Comparison of ENCODE assay signal across 33 cellular contexts in the genomic region with DNA sequence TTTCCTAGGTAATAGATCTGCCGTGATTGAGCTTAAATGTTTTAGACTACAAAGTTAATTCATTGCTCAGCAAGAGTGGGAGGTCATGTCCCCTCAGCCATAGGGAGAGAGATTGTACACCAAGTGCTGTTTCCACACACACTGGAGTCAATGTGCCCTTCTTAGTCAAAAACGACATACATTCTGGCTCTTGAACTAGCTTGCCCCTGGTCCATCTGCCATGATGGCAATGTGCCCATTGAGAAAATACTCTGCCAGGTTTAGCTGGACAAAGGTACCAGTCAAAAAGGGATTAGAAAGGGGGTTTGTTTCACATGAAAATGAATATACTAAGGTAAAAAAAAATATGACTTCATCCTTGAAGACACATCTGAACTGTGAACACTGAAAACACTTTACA.
"Had no signal": no experiment of that assay in that cellular context is flagged by ENCODE, and none has a peak within 500 bp of the region (broad histone marks: within the 10 kb centered on the region; RNA-seq: fewer than 3 reads in every experiment).

No MANE protein-coding gene starts in this region.

- ATAC-seq: activated CD8-positive, alpha-beta memory T cell treated with anti-CD3 and anti-CD28 coated beads, Interleukin-2, amount 10 ng/mL, durations not matched to agents 7 days and 5 days had no signal

- H3K4me3 Mint-ChIP-seq: activated CD4-positive, alpha-beta memory T cell treated with anti-CD3 and anti-CD28 coated beads, Interleukin-2, amount 10 ng/mL, durations not matched to agents 7 days and 5 days; activated CD8-positive, alpha-beta memory T cell treated with anti-CD3 and anti-CD28 coated beads, Interleukin-2, amount 10 ng/mL, durations not matched to agents 7 days and 5 days; activated naive CD8-positive, alpha-beta T cell treated with anti-CD3 and anti-CD28 coated beads for 36 hours had no signal

- DNase-seq: activated CD4-positive, alpha-beta memory T cell treated with anti-CD3 and anti-CD28 coated beads, Interleukin-2, amount 10 ng/mL, durations not matched to agents 7 days and 5 days; activated CD4-positive, alpha-beta T cell treated with anti-CD3 and anti-CD28 coated beads for 1 hour; activated CD4-positive, alpha-beta T cell treated with anti-CD3 and anti-CD28 coated beads for 48 hours; activated CD4-positive, CD25-positive, alpha-beta regulatory T cell; activated CD8-positive, alpha-beta memory T cell treated with anti-CD3 and anti-CD28 coated beads for 24 hours; activated CD8-positive, alpha-beta memory T cell treated with anti-CD3 and anti-CD28 coated beads, Interleukin-2, amount 10 ng/mL, durations not matched to agents 7 days and 5 days; activated CD8-positive, alpha-beta memory T cell treated with anti-CD3 and anti-CD28 coated beads, Interleukin-2, amount 50 U/mL, for 48 hours; activated effector memory CD4-positive, alpha-beta T cell treated with Interleukin-2 at 50 U/mL for 16 hours; activated naive CD4-positive, alpha-beta T cell; activated naive CD4-positive, alpha-beta T cell treated with anti-CD3 and anti-CD28 coated beads, Interleukin-2, amount 50 U/mL, for 16 hours; activated naive CD8-positive, alpha-beta T cell treated with anti-CD3 and anti-CD28 coated beads for 36 hours; activated T-cell treated with anti-CD3 and anti-CD28 coated beads, Interleukin-2, amount 50 U/mL, for 48 hours; amniotic stem cell; aorta; brain microvascular endothelial cell; central memory CD4-positive, alpha-beta T cell; Kasumi-1; KG1; MG63; NCI-H1048; NCI-H1417 treated with DMSO at 0.1 percent for 48 hours; NCI-H2029; NCI-H2227 treated with DMSO at 0.1 percent for 48 hours; NCI-H526 treated with DMSO at 0.1 percent for 48 hours; NCI-H82; NK-92 treated with Interleukin-12 subunit alpha and Interleukin-12 subunit beta, amount 100 ng/mL, for 24 hours; PC-9; Right ventricle myocardium superior; SW 1271; T-helper 1 cell; T-helper 2 cell; T-helper 9 cell; WERI-Rb-1 had no signal

- H3K36me3 Mint-ChIP-seq: activated CD8-positive, alpha-beta memory T cell treated with anti-CD3 and anti-CD28 coated beads, Interleukin-2, amount 10 ng/mL, durations not matched to agents 7 days and 5 days; activated naive CD8-positive, alpha-beta T cell treated with anti-CD3 and anti-CD28 coated beads for 36 hours had no signal

- H3K27me3 Mint-ChIP-seq: activated CD4-positive, alpha-beta memory T cell treated with anti-CD3 and anti-CD28 coated beads, Interleukin-2, amount 10 ng/mL, durations not matched to agents 7 days and 5 days; activated CD8-positive, alpha-beta memory T cell treated with anti-CD3 and anti-CD28 coated beads, Interleukin-2, amount 10 ng/mL, durations not matched to agents 7 days and 5 days; activated naive CD8-positive, alpha-beta T cell treated with anti-CD3 and anti-CD28 coated beads for 36 hours had no signal

- H3K9me3 Mint-ChIP-seq: activated naive CD8-positive, alpha-beta T cell treated with anti-CD3 and anti-CD28 coated beads for 36 hours had no signal

- H3K27ac Mint-ChIP-seq: activated CD4-positive, alpha-beta memory T cell treated with anti-CD3 and anti-CD28 coated beads, Interleukin-2, amount 10 ng/mL, durations not matched to agents 7 days and 5 days; activated CD8-positive, alpha-beta memory T cell treated with anti-CD3 and anti-CD28 coated beads, Interleukin-2, amount 10 ng/mL, durations not matched to agents 7 days and 5 days; activated naive CD8-positive, alpha-beta T cell treated with anti-CD3 and anti-CD28 coated beads for 36 hours had no signal

- H3K4me1 Mint-ChIP-seq: activated CD4-positive, alpha-beta memory T cell treated with anti-CD3 and anti-CD28 coated beads, Interleukin-2, amount 10 ng/mL, durations not matched to agents 7 days and 5 days; activated CD8-positive, alpha-beta memory T cell treated with anti-CD3 and anti-CD28 coated beads, Interleukin-2, amount 10 ng/mL, durations not matched to agents 7 days and 5 days; activated naive CD8-positive, alpha-beta T cell treated with anti-CD3 and anti-CD28 coated beads for 36 hours had no signal
